ENCODE assay signal across 22 cellular contexts in the genomic region with DNA sequence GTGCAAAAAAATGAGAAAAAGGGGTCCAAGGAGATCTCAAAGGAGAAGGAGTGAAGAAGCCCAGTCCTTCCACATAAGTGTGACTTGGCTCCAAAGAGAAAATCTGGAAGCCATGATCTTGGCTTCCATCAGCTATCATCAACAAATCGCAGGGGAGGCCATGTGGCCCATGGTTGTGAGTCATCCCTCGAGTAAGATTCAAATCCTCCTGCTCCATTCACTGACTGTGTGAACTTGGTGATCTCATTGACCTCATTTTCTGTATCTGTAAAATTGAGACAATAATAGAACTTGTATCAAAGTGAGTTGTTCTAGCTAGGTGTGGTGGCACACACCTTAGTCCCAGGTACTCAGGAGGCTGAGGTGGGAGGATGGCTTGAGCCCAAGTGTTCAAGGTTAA.
A peak's percentile ranks its signal among the peaks of the same experiment; 100 is the strongest.
DNase-seq lines count a peak whose midpoint lies in the region; ATAC-seq, FAIRE-seq and TF ChIP-seq lines count a peak whose summit lies in the region.
"Had no signal": no experiment of that assay in that cellular context is flagged by ENCODE, and none has a peak within 500 bp of the region (broad histone marks: within the 10 kb centered on the region; RNA-seq: fewer than 3 reads in every experiment).

No MANE protein-coding gene starts in this region.

- POLR2A ChIA-PET in K562 (lab: Yijun Ruan, JAX): interaction anchor here (0.6 to 1.0 kb wide), 4 partner anchors 14 to 111 kb away, joined by 3 read pairs; no protein-coding TSS in a partner anchor

- H3K79me2 ChIP-seq in GM23248 (ENCODE audit: insufficient read depth) (no peaks in the 10 kb centered on the region), K562 (ENCODE audit: control insufficient read depth, insufficient read depth, low read length) (no peaks in the 10 kb centered on the region)

- WGBS in GM23248 (ENCODE audit: low coverage in 1 of 2, low lambda C conversion rate in 2 of 2, missing lambda C conversion rate in 2 of 2), 2 experiments: 10 to 14% methylated on average over 2 of the region's 2 CpGs
- WGBS in K562 (ENCODE audit: insufficient coverage, low coverage, missing lambda C conversion rate): 0% methylated on average over 2 of the region's 2 CpGs

- H3K4me2 ChIP-seq in GM23248 (ENCODE audit: unreplicated experiment) (no peak overlapping the region), K562 (ENCODE audit: insufficient read depth, low read length) (no peak overlapping the region)

- ATAC-seq in K562 (no peak), left cardiac atrium (no peak)

- no peaks in the 10 kb centered on the region for H3F3A ChIP-seq in GM23248 (ENCODE audit: insufficient read depth)

- TF ChIP-seq RAD21 in K562 (CRISPR knock-in tag; conservative IDR thresholded peaks at IDR 0.05 in 1 of 2, IDR thresholded peaks at IDR 0.05 in 1 of 2): no peak

- CTCF ChIA-PET in K562 (lab: Yijun Ruan, JAX; ENCODE audit: low intra/inter-chr PET ratio): no interaction called here

- BruUV-seq in K562 (replicated peaks; lab: Mats Ljungman, UMichigan): no TSS peak

- TF ChIP-seq CTCF in K562 (IDR thresholded peaks at IDR 0.05 in 2 of 3, conservative IDR thresholded peaks at IDR 0.05 in 1 of 3; ENCODE audit: insufficient read depth in 2 of 3, low read depth in 1 of 3, low read length in 3 of 3): no peak

- H3K9me2 ChIP-seq in GM23248 (ENCODE audit: insufficient read depth): no peaks in the 10 kb centered on the region

- DNase-seq in activated CD4-positive, alpha-beta T cell treated with anti-CD3 and anti-CD28 coated beads for 48 hours: peak; percentile 10
- DNase-seq in activated CD4-positive, alpha-beta T cell treated with anti-CD3 and anti-CD28 coated beads, Interleukin-2, amount 50 U/mL, for 1 hour: no peak
- DNase-seq in AG08395 (ENCODE audit: low spot score) (peak; percentile 7), GM23248 (peak; percentile 17), K562 (ENCODE audit: extremely low read depth in 1 of 4, low spot score in 3 of 4) (no peak), left cardiac atrium (no peak), GM12891 (ENCODE audit: insufficient read length, low spot score) (no peak), NCI-H1105 treated with DMSO at 0.1 percent for 48 hours (lab: John Stamatoyannopoulos, UW) (no peak)
- DNase-seq: Calu3; DMS79 treated with DMSO at 0.1 percent for 48 hours; H7; KG1; MG63; NCI-H1694; NCI-H2029 treated with DMSO at 0.1 percent for 48 hours; NCI-H446 treated with DMSO at 0.1 percent for 48 hours; NCI-H526; NCI-H82; NK-92 treated with Interleukin-12 subunit alpha and Interleukin-12 subunit beta, amount 100 ng/mL, for 24 hours; SHP77 had no signal

- H3K27me3 ChIP-seq in GM23248 (replicated peaks; ENCODE audit: insufficient read depth): peaks cover 8% of the 10 kb centered on the region
- peaks cover 6 to 15% of the 10 kb centered on the region in 2 experiments; a peak in 3 of 5 replicates for H3K27me3 ChIP-seq in K562 (ENCODE audit: control insufficient read depth in 2 of 2, insufficient read depth in 2 of 2, low read length in 2 of 2)

- TF ChIP-seq POLR2A in K562 (conservative IDR thresholded peaks at IDR 0.05) (no peak), GM12891 (IDR thresholded peaks at IDR 0.05; ENCODE audit: low read depth, low read length) (no peak)

- H3K9me3 ChIP-seq in GM23248 (ENCODE audit: low read depth) (no peaks in the 10 kb centered on the region), K562 (replicated peaks; ENCODE audit: control insufficient read depth, insufficient read depth, low read depth, low read length) (no peaks in the 10 kb centered on the region)
- H3K9me3 ChIP-seq: MG63 had no signal

- in situ Hi-C loops in GM23248 (cut with MboI) (no loop called here), K562 (cut with MboI) (no loop called here)

- H2AFZ ChIP-seq in GM23248 (no peak overlapping the region), K562 (ENCODE audit: low read depth, low read length) (no peak overlapping the region)

- H3K4me1 ChIP-seq in GM23248 (ENCODE audit: insufficient read depth) (no peaks in the 10 kb centered on the region), K562 (replicated peaks in 1 of 2; ENCODE audit: control insufficient read depth in 2 of 2, insufficient read depth in 2 of 2, low read length in 2 of 2) (no peaks in the 10 kb centered on the region)

- no peak for TF ChIP-seq EP300 in K562 (IDR thresholded peaks at IDR 0.05; ENCODE audit: low read length)

- no peak for FAIRE-seq in K562 (lab: Jason Lieb, UNC)
- no peak for FAIRE-seq in GM12891 (lab: Jason Lieb, UNC)
- FAIRE-seq: GM18507 had no signal

- H3K36me3 ChIP-seq in GM23248 (ENCODE audit: low read depth) (no peaks in the 10 kb centered on the region), K562 (ENCODE audit: control insufficient read depth, insufficient read depth, low read length) (no peaks in the 10 kb centered on the region)
- H3K36me3 ChIP-seq: MG63 had no signal

- H3K9ac ChIP-seq in GM23248 (no peak overlapping the region), K562 (ENCODE audit: insufficient read depth in 1 of 2, low read depth in 2 of 2, low read length in 2 of 2) (no peak overlapping the region)

- H3K4me3 ChIP-seq in GM23248 (no peak overlapping the region), K562 (no peak overlapping the region)
- H3K4me3 ChIP-seq: MG63 had no signal

- intact Hi-C loops in K562 (cut with micrococcal nuclease) (no loop called here), left cardiac atrium (cut with DNase I) (loop anchor here in 1 of 2 donors (10.0 kb wide), 1 partner anchor 248 kb away; no protein-coding TSS in a partner anchor)

- H4K20me1 ChIP-seq in GM23248 (ENCODE audit: insufficient read depth) (no peaks in the 10 kb centered on the region), K562 (replicated peaks; ENCODE audit: control insufficient read depth, insufficient read depth, low read length) (no peaks in the 10 kb centered on the region)

- H3K27ac ChIP-seq in GM23248 (no peak overlapping the region), K562 (ENCODE audit: extremely low read depth, low read depth, low read length) (no peak overlapping the region)
- H3K27ac ChIP-seq: RWPE1 had no signal

- H3K9me1 ChIP-seq in K562 (ENCODE audit: control insufficient read depth, insufficient read depth, low read length): peaks cover 4% of the 10 kb centered on the region

TF ChIP-seq in K562, 482 proteins besides CTCF, POLR2A, EP300 and RAD21:
- TF ChIP-seq JUND (IDR thresholded peaks at IDR 0.05; ENCODE audit: borderline replicate concordance, low read depth, low read length) (no peak), JUND (tag; IDR thresholded peaks at IDR 0.05; ENCODE audit: borderline replicate concordance, low read depth, low read length) (0 out of 3 replicates have a peak, but pooled peaks have one; percentile 12), POLR2H (tag; IDR thresholded peaks at IDR 0.05; ENCODE audit: low read depth) (no peak), STAT5B (CRISPR knock-in tag; IDR thresholded peaks at IDR 0.05) (no peak)
- TF ChIP-seq, protein P1, sequence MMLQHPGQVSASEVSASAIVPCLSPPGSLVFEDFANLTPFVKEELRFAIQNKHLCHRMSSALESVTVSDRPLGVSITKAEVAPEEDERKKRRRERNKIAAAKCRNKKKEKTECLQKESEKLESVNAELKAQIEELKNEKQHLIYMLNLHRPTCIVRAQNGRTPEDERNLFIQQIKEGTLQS (IDR thresholded peaks at IDR 0.05): peak; percentile 26; the same call in 1 of the 2 replicates
- TF ChIP-seq, protein P1 (CRISPR knock-in tag; conservative IDR thresholded peaks at IDR 0.05): no peak

TF ChIP-seq in GM12891, 5 proteins besides CTCF, POLR2A, EP300 and RAD21:
- TF ChIP-seq POU2F2 (IDR thresholded peaks at IDR 0.05; ENCODE audit: low read depth, low read length) (no peak), POLR2AphosphoS5 (IDR thresholded peaks at IDR 0.05; ENCODE audit: low read depth, low read length) (no peak), TAF1 (IDR thresholded peaks at IDR 0.05; ENCODE audit: low read depth, low read length) (no peak), SPI1 (IDR thresholded peaks at IDR 0.05; ENCODE audit: low read depth, low read length) (no peak), PAX5 (IDR thresholded peaks at IDR 0.05; ENCODE audit: insufficient read depth, low read length, severe bottlenecking) (no peak)

Comparison
In these comparisons a context has a peak if more than half of its experiments do, and no peak if none do; other contexts are left out.
1. DNase-seq: peak in activated CD4-positive, alpha-beta T cell treated with anti-CD3 and anti-CD28 coated beads for 48 hours (single experiment), AG08395 (single experiment) and GM23248 (single experiment); none in activated CD4-positive, alpha-beta T cell treated with anti-CD3 and anti-CD28 coated beads, Interleukin-2, amount 50 U/mL, for 1 hour (single experiment), K562 (0 of 4), left cardiac atrium (single experiment), GM12891 (single experiment) and NCI-H1105 treated with DMSO at 0.1 percent for 48 hours (single experiment).